Comparison of ENCODE assay signal across 9 cellular contexts in genomic region chr18:63207154-63207790, GRCh38.
A peak's percentile ranks its signal among the peaks of the same experiment; 100 is the strongest.
DNase-seq lines count a peak whose midpoint lies in the region; ATAC-seq and TF ChIP-seq lines count a peak whose summit lies in the region.
"Had no signal": no experiment of that assay in that cellular context is flagged by ENCODE, and none has a peak within 500 bp of the region (broad histone marks: within the 10 kb centered on the region; RNA-seq: fewer than 3 reads in every experiment).

No MANE protein-coding gene starts in this region.

- peak overlapping the region; percentile 87 for H3K27ac Mint-ChIP-seq in activated CD4-positive, alpha-beta T cell treated with anti-CD3 and anti-CD28 coated beads for 36 hours

- POLR2A ChIA-PET in activated CD4-positive, alpha-beta T cell treated with anti-CD3 and anti-CD28 coated beads for 36 hours (lab: Charles Lee): interaction anchor here (0.6 kb wide), 1 partner anchor 31 kb away, joined by 3 read pairs; no protein-coding TSS in a partner anchor

- 0 out of 2 replicates have a peak overlapping the region, but pooled peaks have one; percentile 7 for H3K27ac ChIP-seq in VCaP

- TF ChIP-seq CTCF in VCaP (conservative IDR thresholded peaks at IDR 0.05): no peak

- peaks cover 96% of the 10 kb centered on the region for H3K4me1 Mint-ChIP-seq in activated CD4-positive, alpha-beta T cell treated with anti-CD3 and anti-CD28 coated beads for 36 hours

- CTCF ChIA-PET in activated CD4-positive, alpha-beta T cell treated with anti-CD3 and anti-CD28 coated beads for 36 hours (lab: Charles Lee): interaction anchor here (1.0 to 1.5 kb wide), 5 partner anchors 46 to 116 kb away, joined by 3 to 5 read pairs (median 3); partner anchors contain the start of gene BCL2

- H3K9me3 Mint-ChIP-seq in activated CD4-positive, alpha-beta T cell treated with anti-CD3 and anti-CD28 coated beads for 36 hours (ENCODE audit: low read depth): no peaks in the 10 kb centered on the region

- DNase-seq in activated CD4-positive, alpha-beta T cell treated with anti-CD3 and anti-CD28 coated beads for 36 hours: no peak
- no peak for DNase-seq in activated CD4-positive, alpha-beta T cell treated with anti-CD3 and anti-CD28 coated beads, Interleukin-2, amount 50 U/mL, for 48 hours
- DNase-seq in NAMALWA (ENCODE audit: low spot score): peak; percentile 71
- DNase-seq in sciatic nerve (ENCODE audit: low spot score): no peak
- no peak for DNase-seq in amniotic stem cell (lab: John Stamatoyannopoulos, UW)
- DNase-seq in amygdala (lab: John Stamatoyannopoulos, UW): no peak
- DNase-seq: erythroblast had no signal

- H3K36me3 Mint-ChIP-seq in activated CD4-positive, alpha-beta T cell treated with anti-CD3 and anti-CD28 coated beads for 36 hours (ENCODE audit: low read depth): peaks cover 46% of the 10 kb centered on the region

- peak; percentile 33 for ATAC-seq in activated CD4-positive, alpha-beta T cell treated with anti-CD3 and anti-CD28 coated beads for 36 hours
- ATAC-seq in sciatic nerve (peak; percentile 45), GM21423 (IDR thresholded peaks at IDR 0.05; ENCODE audit: unreplicated experiment) (no peak)

- H3K27me3 Mint-ChIP-seq in activated CD4-positive, alpha-beta T cell treated with anti-CD3 and anti-CD28 coated beads for 36 hours: no peaks in the 10 kb centered on the region

- H3K4me3 Mint-ChIP-seq in activated CD4-positive, alpha-beta T cell treated with anti-CD3 and anti-CD28 coated beads for 36 hours: peak overlapping the region; percentile 58

- intact Hi-C loops in activated CD4-positive, alpha-beta T cell treated with anti-CD3 and anti-CD28 coated beads for 36 hours (cut with DNase I, micrococcal nuclease): no loop called here
- intact Hi-C loops in sciatic nerve (cut with DNase I): no loop called here
